In genomic region chr4:131584587-131584986, GRCh38 we compare ENCODE assay signal across 16 cellular contexts.
A peak's percentile ranks its signal among the peaks of the same experiment; 100 is the strongest.
DNase-seq lines count a peak whose midpoint lies in the region; FAIRE-seq and TF ChIP-seq lines count a peak whose summit lies in the region.
"Had no signal": no experiment of that assay in that cellular context is flagged by ENCODE, and none has a peak within 500 bp of the region (broad histone marks: within the 10 kb centered on the region; RNA-seq: fewer than 3 reads in every experiment).

No MANE protein-coding gene starts in this region.

- dilution Hi-C loops in keratinocyte (cut with MboI; ENCODE audit: extremely low pct_ligation_motif_present, low sequenced_read_pairs), result no loop called here

- H3K79me2 ChIP-seq in OCI-LY7 (ENCODE audit: insufficient read depth, low read depth, low read length), result no peaks in the 10 kb centered on the region
- no peaks in the 10 kb centered on the region for H3K79me2 ChIP-seq in keratinocyte (ENCODE audit: control insufficient read depth, insufficient read depth, low read length)

- no peaks in the 10 kb centered on the region for H3K36me3 ChIP-seq in OCI-LY7 (ENCODE audit: insufficient read depth, low read length)
- no peaks in the 10 kb centered on the region for H3K36me3 ChIP-seq in keratinocyte (ENCODE audit: control insufficient read depth in 2 of 2, extremely low read depth in 1 of 2, insufficient read depth in 2 of 2, low read length in 2 of 2)
- H3K36me3 ChIP-seq: HAP-1 had no signal

- no peaks in the 10 kb centered on the region for H3K27me3 Mint-ChIP-seq in type B pancreatic cell
- H3K27me3 Mint-ChIP-seq in activated CD4-positive, alpha-beta T cell treated with anti-CD3 and anti-CD28 coated beads, Interleukin-2, amount 10 ng/mL, durations not matched to agents 7 days and 5 days, result no peaks in the 10 kb centered on the region

- H3K4me1 ChIP-seq in OCI-LY7 (ENCODE audit: insufficient read depth, low read length, poor library complexity, severe bottlenecking), result no peaks in the 10 kb centered on the region
- peaks cover 12% of the 10 kb centered on the region for H3K4me1 ChIP-seq in keratinocyte (ENCODE audit: control insufficient read depth, extremely low read depth, insufficient read depth, low read length)
- H3K4me1 ChIP-seq: HAP-1 had no signal

- no TSS peak for BruUV-seq in OCI-LY7 (replicated peaks; lab: Mats Ljungman, UMichigan)

- DNase-seq in DMS 273 (lab: John Stamatoyannopoulos, UW; ENCODE audit: unreplicated experiment) (peak; percentile 13), DMS 273 treated with DMSO at 0.1 percent for 48 hours (lab: John Stamatoyannopoulos, UW) (no peak), HPDE6-E6E7 (ENCODE audit: extremely low spot score) (peak; percentile 64), OCI-LY7 (ENCODE audit: low spot score) (peak; percentile 30), keratinocyte (ENCODE audit: low read depth, low spot score) (peak; percentile 87), cortex of kidney (lab: John Stamatoyannopoulos, UW) (no peak), type B pancreatic cell (ENCODE audit: extremely low spot score, unreplicated experiment) (no peak)
- DNase-seq in activated CD4-positive, alpha-beta T cell treated with anti-CD3 and anti-CD28 coated beads, Interleukin-2, amount 10 ng/mL, durations not matched to agents 7 days and 5 days, result no peak
- DNase-seq: C1 segment of cervical spinal cord, NCI-H1436 treated with DMSO at 0.1 percent for 48 hours, NCI-H524, PC-9 had no signal

- no peaks in the 10 kb centered on the region for H3K36me3 Mint-ChIP-seq in type B pancreatic cell
- H3K36me3 Mint-ChIP-seq in activated CD4-positive, alpha-beta T cell treated with anti-CD3 and anti-CD28 coated beads, Interleukin-2, amount 10 ng/mL, durations not matched to agents 7 days and 5 days (ENCODE audit: low read depth), result no peaks in the 10 kb centered on the region

- H3K9me3 Mint-ChIP-seq in type B pancreatic cell, result no peaks in the 10 kb centered on the region
- peaks cover 4% of the 10 kb centered on the region for H3K9me3 Mint-ChIP-seq in activated CD4-positive, alpha-beta T cell treated with anti-CD3 and anti-CD28 coated beads, Interleukin-2, amount 10 ng/mL, durations not matched to agents 7 days and 5 days

- H3K9me1 ChIP-seq in keratinocyte (ENCODE audit: control insufficient read depth, extremely low read depth, insufficient read depth, low read length), result no peaks in the 10 kb centered on the region

- POLR2A ChIA-PET in OCI-LY7 (lab: Charles Lee), result no interaction called here
- POLR2A ChIA-PET in activated CD4-positive, alpha-beta T cell treated with anti-CD3 and anti-CD28 coated beads, Interleukin-2, amount 10 ng/mL, durations not matched to agents 7 days and 5 days (lab: Charles Lee), result no interaction called here

- no peaks in the 10 kb centered on the region for H3K27me3 ChIP-seq in keratinocyte (ENCODE audit: control insufficient read depth, extremely low read depth, insufficient read depth, low read length)

- FAIRE-seq in keratinocyte (lab: Jason Lieb, UNC), result peak; percentile 99
- FAIRE-seq: G401.6, GM12891 had no signal

- H3K27ac ChIP-seq in OCI-LY7 (ENCODE audit: low read depth, low read length, poor library complexity, severe bottlenecking), result no peak overlapping the region
- H3K27ac ChIP-seq in keratinocyte (ENCODE audit: control insufficient read depth, insufficient read depth, low read length), result peak overlapping the region; percentile 94
- H3K27ac ChIP-seq: 22Rv1, PC-9 had no signal

- intact Hi-C loops in OCI-LY7 (cut with micrococcal nuclease; ENCODE audit: unreplicated experiment), result no loop called here

- CTCF ChIA-PET in OCI-LY7 (lab: Charles Lee; ENCODE audit: unreplicated experiment), result no interaction called here
- CTCF ChIA-PET in activated CD4-positive, alpha-beta T cell treated with anti-CD3 and anti-CD28 coated beads, Interleukin-2, amount 10 ng/mL, durations not matched to agents 7 days and 5 days (lab: Charles Lee), result no interaction called here

- H3K4me2 ChIP-seq in OCI-LY7 (ENCODE audit: low read length) (no peak overlapping the region), keratinocyte (ENCODE audit: control insufficient read depth, extremely low read depth, insufficient read depth, low read depth, low read length) (peak overlapping the region; percentile 39)
- H3K4me2 ChIP-seq: PC-9 had no signal

- no peaks in the 10 kb centered on the region for H3K4me1 Mint-ChIP-seq in type B pancreatic cell (ENCODE audit: unreplicated experiment)
- H3K4me1 Mint-ChIP-seq in activated CD4-positive, alpha-beta T cell treated with anti-CD3 and anti-CD28 coated beads, Interleukin-2, amount 10 ng/mL, durations not matched to agents 7 days and 5 days, result no peaks in the 10 kb centered on the region

- H3K27ac Mint-ChIP-seq in type B pancreatic cell, result no peak overlapping the region
- no peak overlapping the region for H3K27ac Mint-ChIP-seq in activated CD4-positive, alpha-beta T cell treated with anti-CD3 and anti-CD28 coated beads, Interleukin-2, amount 10 ng/mL, durations not matched to agents 7 days and 5 days

- H2AFZ ChIP-seq in OCI-LY7 (ENCODE audit: low read length) (no peak overlapping the region), keratinocyte (ENCODE audit: control insufficient read depth, low read length) (peak overlapping the region; percentile 90)
- H2AFZ ChIP-seq: PC-9 had no signal

- H3K4me3 ChIP-seq in OCI-LY7 (ENCODE audit: low read depth, low read length, poor library complexity, severe bottlenecking) (no peak overlapping the region), keratinocyte (ENCODE audit: control insufficient read depth in 2 of 3, extremely low read depth in 1 of 3, insufficient read depth in 2 of 3, low read depth in 1 of 3, low read length in 3 of 3) (peak overlapping the region in 1 of 3 experiments; percentile 41)
- H3K4me3 ChIP-seq: HAP-1, PC-9 had no signal

- H3K9me2 ChIP-seq in OCI-LY7 (ENCODE audit: insufficient read depth, low read length), result no peaks in the 10 kb centered on the region

- H3K4me3 Mint-ChIP-seq in type B pancreatic cell, result no peak overlapping the region
- no peak overlapping the region for H3K4me3 Mint-ChIP-seq in activated CD4-positive, alpha-beta T cell treated with anti-CD3 and anti-CD28 coated beads, Interleukin-2, amount 10 ng/mL, durations not matched to agents 7 days and 5 days

- TF ChIP-seq CTCF in OCI-LY7 (conservative IDR thresholded peaks at IDR 0.05; ENCODE audit: low read length), result no peak
- no peak for TF ChIP-seq CTCF in keratinocyte (optimal IDR thresholded peaks at IDR 0.05 in 1 of 3, IDR thresholded peaks at IDR 0.05 in 1 of 3, conservative IDR thresholded peaks at IDR 0.05 in 1 of 3; ENCODE audit: extremely low read depth in 1 of 3, insufficient read depth in 2 of 3, low read length in 3 of 3)
- no peak for TF ChIP-seq CTCF in type B pancreatic cell (conservative IDR thresholded peaks at IDR 0.05)

- H4K20me1 ChIP-seq in OCI-LY7 (ENCODE audit: insufficient read depth, low read length) (no peaks in the 10 kb centered on the region), keratinocyte (ENCODE audit: control insufficient read depth, extremely low read depth, insufficient read depth, low read length) (no peaks in the 10 kb centered on the region)

- H3K9ac ChIP-seq in keratinocyte (ENCODE audit: control insufficient read depth, extremely low read depth, insufficient read depth, low read length), result peak overlapping the region; percentile 69

- H3K9me3 ChIP-seq in OCI-LY7 (ENCODE audit: low read length) (peaks cover 13% of the 10 kb centered on the region; the same call in 1 of the 2 replicates), keratinocyte (ENCODE audit: control insufficient read depth, low read depth, low read length) (no peaks in the 10 kb centered on the region)
- H3K9me3 ChIP-seq: HAP-1 had no signal

Comparison
In these comparisons a context has a peak if more than half of its experiments do, and no peak if none do; other contexts are left out.
1. DNase-seq: peak in DMS 273 (single experiment), HPDE6-E6E7 (single experiment), OCI-LY7 (single experiment) and keratinocyte (single experiment); none in DMS 273 treated with DMSO at 0.1 percent for 48 hours (single experiment), cortex of kidney (single experiment), type B pancreatic cell (single experiment) and activated CD4-positive, alpha-beta T cell treated with anti-CD3 and anti-CD28 coated beads, Interleukin-2, amount 10 ng/mL, durations not matched to agents 7 days and 5 days (single experiment).